ENCODE assay signal across 1 cellular context in the genomic region with DNA sequence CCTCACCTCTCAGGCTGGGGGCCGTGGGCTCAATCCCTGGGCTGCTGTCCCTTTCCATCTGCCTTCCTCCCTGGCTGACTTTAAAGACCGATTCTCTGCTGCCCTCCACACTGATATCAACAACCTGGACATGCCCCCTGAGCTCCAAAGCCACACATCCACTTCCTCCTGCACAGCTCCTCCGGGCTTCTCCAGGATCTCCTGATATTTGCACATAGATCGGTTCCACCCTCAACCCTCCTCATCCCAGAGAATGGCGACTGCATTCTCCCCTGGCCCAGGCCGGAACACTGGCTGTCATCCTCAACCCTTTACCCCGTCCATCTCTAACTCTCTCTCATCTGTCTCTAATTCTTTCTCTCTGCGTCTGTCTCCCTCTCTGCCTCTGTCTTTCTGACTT.
TF ChIP-seq lines count a peak whose summit lies in the region.

No MANE protein-coding gene starts in this region.

TF ChIP-seq in A549, 52 proteins besides CTCF, POLR2A, EP300 and RAD21 (continued from another document):
- TF ChIP-seq, protein P1, sequence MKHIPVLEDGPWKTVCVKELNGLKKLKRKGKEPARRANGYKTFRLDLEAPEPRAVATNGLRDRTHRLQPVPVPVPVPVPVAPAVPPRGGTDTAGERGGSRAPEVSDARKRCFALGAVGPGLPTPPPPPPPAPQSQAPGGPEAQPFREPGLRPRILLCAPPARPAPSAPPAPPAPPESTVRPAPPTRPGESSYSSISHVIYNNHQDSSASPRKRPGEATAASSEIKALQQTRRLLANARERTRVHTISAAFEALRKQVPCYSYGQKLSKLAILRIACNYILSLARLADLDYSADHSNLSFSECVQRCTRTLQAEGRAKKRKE (CRISPR knock-in tag; IDR thresholded peaks at IDR 0.05; ENCODE audit: low read depth): no peak
- TF ChIP-seq SMC3 (IDR thresholded peaks at IDR 0.05): no peak
- no peak for TF ChIP-seq KDM1A (IDR thresholded peaks at IDR 0.05; ENCODE audit: low read depth)
- TF ChIP-seq RCOR1 (IDR thresholded peaks at IDR 0.05; ENCODE audit: low read depth, low read length): no peak
- TF ChIP-seq ESRRA (IDR thresholded peaks at IDR 0.05; ENCODE audit: borderline replicate concordance, low read length): no peak
- no peak for TF ChIP-seq FOSL2 (IDR thresholded peaks at IDR 0.05)
- no peak for TF ChIP-seq FOSL2 (CRISPR knock-in tag; IDR thresholded peaks at IDR 0.05)
- no peak for TF ChIP-seq EHMT2 (IDR thresholded peaks at IDR 0.05; ENCODE audit: low read depth)
